Comparison of ENCODE assay signal across 2 cellular contexts in genomic region chr10:70206762-70207161, GRCh38.
TF ChIP-seq lines count a peak whose summit lies in the region.

No MANE protein-coding gene starts in this region.

TF ChIP-seq in HepG2, 621 proteins besides CTCF, POLR2A, EP300 and RAD21:
- TF ChIP-seq HNRNPK (IDR thresholded peaks at IDR 0.05; ENCODE audit: low read depth, low read length, poor library complexity, severe bottlenecking) (peak; percentile 97), REPIN1 (CRISPR knock-in tag; IDR thresholded peaks at IDR 0.05; ENCODE audit: borderline replicate concordance, low read depth) (no peak), ZNF24 (IDR thresholded peaks at IDR 0.05) (no peak), ZNF772 (CRISPR knock-in tag; IDR thresholded peaks at IDR 0.05) (no peak), SP4 (CRISPR knock-in tag; IDR thresholded peaks at IDR 0.05) (no peak), PCBP2 (optimal IDR thresholded peaks at IDR 0.05; ENCODE audit: low read depth, low read length, poor library complexity, severe bottlenecking) (peak; percentile 40), MTA3 (CRISPR knock-in tag; IDR thresholded peaks at IDR 0.05) (no peak), NFE2 (CRISPR knock-in tag; IDR thresholded peaks at IDR 0.05) (no peak)

TF ChIP-seq in K562, 482 proteins besides CTCF, POLR2A, EP300 and RAD21:
- TF ChIP-seq HNRNPK (IDR thresholded peaks at IDR 0.05; ENCODE audit: low read depth, low read length, poor library complexity, severe bottlenecking) = peak; percentile 79
- peak; percentile 90 for TF ChIP-seq PCBP1 (IDR thresholded peaks at IDR 0.05; ENCODE audit: low read depth, low read length, poor library complexity, severe bottlenecking)
- TF ChIP-seq CCAR2 (IDR thresholded peaks at IDR 0.05; ENCODE audit: low read depth, low read length) = no peak
TF ChIP-seq in K562: peak in this region for 2.
